1 cellular context compared by ENCODE assay signal in genomic region chr3:44729384-44729910, GRCh38.
A peak's percentile ranks its signal among the peaks of the same experiment; 100 is the strongest.
TF ChIP-seq lines count a peak whose summit lies in the region.

TSS of gene ZNF501 (plus strand) at chr3:44729635. CDS start at chr3:44734422, 4,787 bp downstream.

TF ChIP-seq in K562, 482 proteins besides CTCF, POLR2A, EP300 and RAD21 (continued from another document and continues in another):
- TF ChIP-seq CUX1 (CRISPR knock-in tag; IDR thresholded peaks at IDR 0.05) (no peak), ZNF121 (CRISPR knock-in tag; conservative IDR thresholded peaks at IDR 0.05) (no peak), ZNF668 (CRISPR knock-in tag; IDR thresholded peaks at IDR 0.05) (no peak), KHSRP (IDR thresholded peaks at IDR 0.05) (peak; percentile 83), SPI1 (IDR thresholded peaks at IDR 0.05; ENCODE audit: borderline replicate concordance, low read depth, low read length) (peak; percentile 52), SP2 (IDR thresholded peaks at IDR 0.05; ENCODE audit: extremely low read depth, low read depth, low read length, poor library complexity, severe bottlenecking) (peak; percentile 93), ZNF146 (CRISPR knock-in tag; IDR thresholded peaks at IDR 0.05; ENCODE audit: unreplicated experiment) (no peak), PHF8 (IDR thresholded peaks at IDR 0.05; ENCODE audit: borderline replicate concordance, low read length) (peak; percentile 74), IRF9 (tag; IDR thresholded peaks at IDR 0.05) (no peak), GTF2B (IDR thresholded peaks at IDR 0.05; ENCODE audit: extremely low read depth, insufficient read length) (no peak), PHF20 (IDR thresholded peaks at IDR 0.05; ENCODE audit: partially characterized antibody) (peak; percentile 98), SRSF7 (optimal IDR thresholded peaks at IDR 0.05; ENCODE audit: low read depth, low read length) (no peak), DPF2 (IDR thresholded peaks at IDR 0.05) (peak; percentile 41; the same call in 1 of the 2 replicates), NR0B1 (IDR thresholded peaks at IDR 0.05; ENCODE audit: partially characterized antibody) (no peak), PTTG1 (tag; IDR thresholded peaks at IDR 0.05; ENCODE audit: low read depth) (no peak), SP1 (CRISPR knock-in tag; IDR thresholded peaks at IDR 0.05) (peak; percentile 39; the same call in 1 of the 2 replicates), ZNF696 (CRISPR knock-in tag; conservative IDR thresholded peaks at IDR 0.05) (no peak), KLF6 (CRISPR knock-in tag; IDR thresholded peaks at IDR 0.05; ENCODE audit: borderline replicate concordance) (no peak), ZNF507 (tag; conservative IDR thresholded peaks at IDR 0.05) (no peak), THRAP3 (IDR thresholded peaks at IDR 0.05; ENCODE audit: borderline replicate concordance) (no peak), ZNF785 (CRISPR knock-in tag; IDR thresholded peaks at IDR 0.05) (no peak), FOXA1 (IDR thresholded peaks at IDR 0.05; ENCODE audit: borderline replicate concordance) (no peak), ARID4B (CRISPR knock-in tag; IDR thresholded peaks at IDR 0.05) (peak; percentile 65; the same call in 1 of the 2 replicates), COPS2 (conservative IDR thresholded peaks at IDR 0.05) (no peak), SMC3 (conservative IDR thresholded peaks at IDR 0.05; ENCODE audit: insufficient read depth, low read depth, low read length) (no peak), ZBTB7A (IDR thresholded peaks at IDR 0.05; ENCODE audit: borderline replicate concordance, control insufficient read depth, low read depth, low read length) (no peak), RBM22 (IDR thresholded peaks at IDR 0.05; ENCODE audit: low read depth, low read length, poor library complexity, severe bottlenecking) (peak; percentile 68), MEIS2 (IDR thresholded peaks at IDR 0.05; ENCODE audit: partially characterized antibody) (no peak), BRCA1 (IDR thresholded peaks at IDR 0.05) (no peak), BRCA1 (CRISPR knock-in tag; IDR thresholded peaks at IDR 0.05) (no peak), PKNOX1 (IDR thresholded peaks at IDR 0.05) (no peak), MAZ (CRISPR knock-in tag; conservative IDR thresholded peaks at IDR 0.05 in 1 of 2, IDR thresholded peaks at IDR 0.05 in 1 of 2) (peak in 1 of 2 experiments; percentile 95), TRIM24 (IDR thresholded peaks at IDR 0.05) (peak in 1 of 2 experiments; percentile 68; a peak in 3 of 4 replicates), NR4A1 (CRISPR knock-in tag; IDR thresholded peaks at IDR 0.05) (0 out of 2 replicates have a peak, but pooled peaks have one; percentile 42), NR4A1 (tag; IDR thresholded peaks at IDR 0.05) (no peak), POLR2AphosphoS5 (IDR thresholded peaks at IDR 0.05; ENCODE audit: control insufficient read depth, insufficient read depth, low read depth, low read length) (peak; percentile 56), MECOM (CRISPR knock-in tag; IDR thresholded peaks at IDR 0.05) (no peak), ETS2 (tag; IDR thresholded peaks at IDR 0.05; ENCODE audit: borderline replicate concordance, poor library complexity, severe bottlenecking) (no peak), TARDBP (IDR thresholded peaks at IDR 0.05) (peak; percentile 80; the same call in 1 of the 2 replicates), HEY1 (CRISPR knock-in tag; IDR thresholded peaks at IDR 0.05; ENCODE audit: borderline replicate concordance) (no peak), SRF (CRISPR knock-in tag; IDR thresholded peaks at IDR 0.05) (0 out of 4 replicates have a peak, but pooled peaks of 1 of the 2 experiments have one; percentile 37), CXXC5 (CRISPR knock-in tag; IDR thresholded peaks at IDR 0.05) (peak; percentile 97), HSF4 (CRISPR knock-in tag; IDR thresholded peaks at IDR 0.05; ENCODE audit: borderline replicate concordance) (no peak), HIVEP1 (CRISPR knock-in tag; IDR thresholded peaks at IDR 0.05) (no peak), SMAD3 (CRISPR knock-in tag; conservative IDR thresholded peaks at IDR 0.05) (no peak), ARID1B (IDR thresholded peaks at IDR 0.05) (peak; percentile 10; the same call in 1 of the 2 replicates), ZBTB5 (IDR thresholded peaks at IDR 0.05) (no peak), NEUROD1 (IDR thresholded peaks at IDR 0.05; ENCODE audit: borderline replicate concordance, low read depth, low read length, partially characterized antibody) (peak; percentile 12), EZH2 (IDR thresholded peaks at IDR 0.05; ENCODE audit: borderline replicate concordance, low read depth, low read length) (no peak), YY1 (IDR thresholded peaks at IDR 0.05; ENCODE audit: borderline replicate concordance in 1 of 3, control insufficient read depth in 1 of 3, extremely low read depth in 1 of 3, insufficient read depth in 3 of 3, insufficient read length in 1 of 3, insufficient replicate concordance in 2 of 3, low read depth in 1 of 3, low read length in 2 of 3) (peak in 2 of 3 experiments; percentile 44 to 70), LCOR (CRISPR knock-in tag; IDR thresholded peaks at IDR 0.05) (no peak)
- TF ChIP-seq, protein P1, sequence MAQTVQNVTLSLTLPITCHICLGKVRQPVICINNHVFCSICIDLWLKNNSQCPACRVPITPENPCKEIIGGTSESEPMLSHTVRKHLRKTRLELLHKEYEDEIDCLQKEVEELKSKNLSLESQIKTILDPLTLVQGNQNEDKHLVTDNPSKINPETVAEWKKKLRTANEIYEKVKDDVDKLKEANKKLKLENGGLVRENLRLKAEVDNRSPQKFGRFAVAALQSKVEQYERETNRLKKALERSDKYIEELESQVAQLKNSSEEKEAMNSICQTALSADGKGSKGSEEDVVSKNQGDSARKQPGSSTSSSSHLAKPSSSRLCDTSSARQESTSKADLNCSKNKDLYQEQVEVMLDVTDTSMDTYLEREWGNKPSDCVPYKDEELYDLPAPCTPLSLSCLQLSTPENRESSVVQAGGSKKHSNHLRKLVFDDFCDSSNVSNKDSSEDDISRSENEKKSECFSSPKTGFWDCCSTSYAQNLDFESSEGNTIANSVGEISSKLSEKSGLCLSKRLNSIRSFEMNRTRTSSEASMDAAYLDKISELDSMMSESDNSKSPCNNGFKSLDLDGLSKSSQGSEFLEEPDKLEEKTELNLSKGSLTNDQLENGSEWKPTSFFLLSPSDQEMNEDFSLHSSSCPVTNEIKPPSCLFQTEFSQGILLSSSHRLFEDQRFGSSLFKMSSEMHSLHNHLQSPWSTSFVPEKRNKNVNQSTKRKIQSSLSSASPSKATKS (CRISPR knock-in tag; IDR thresholded peaks at IDR 0.05), result no peak
